ENCODE assay signal across 18 cellular contexts in the genomic region with DNA sequence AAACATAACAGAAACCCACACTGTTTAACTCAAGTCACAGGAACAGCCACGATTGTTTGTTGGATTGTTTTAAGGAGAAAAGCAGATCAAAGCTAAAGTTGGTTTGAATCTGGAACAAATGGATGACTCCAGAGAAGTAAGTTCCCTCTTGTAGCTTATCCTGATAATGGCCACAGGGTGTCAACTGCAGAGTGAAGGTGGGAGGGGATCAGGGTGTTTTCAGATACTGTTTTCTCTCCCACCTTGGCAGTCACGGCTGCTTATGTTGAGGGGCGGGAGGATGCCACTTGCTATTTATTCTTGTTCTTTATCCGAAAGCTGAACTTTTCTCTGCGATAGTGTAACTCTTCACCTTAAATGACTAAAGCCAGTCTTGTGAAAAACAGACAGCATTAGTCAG.
"Had no signal": no experiment of that assay in that cellular context is flagged by ENCODE, and none has a peak within 500 bp of the region (broad histone marks: within the 10 kb centered on the region; RNA-seq: fewer than 3 reads in every experiment).

No MANE protein-coding gene starts in this region.

- H3K36me3 Mint-ChIP-seq: naive B cell had no signal

- DNase-seq: dermis blood vessel endothelial cell; dorsolateral prefrontal cortex; effector CD4-positive, alpha-beta T cell; effector memory CD4-positive, alpha-beta T cell; foreskin keratinocyte; heart left ventricle; hypothalamus; left cardiac atrium; left lung; left ventricle myocardium superior; lower lobe of right lung; mesenchymal stem cell; midbrain; naive B cell had no signal

- H3K27ac ChIP-seq: coronary artery, dorsolateral prefrontal cortex, esophagus muscularis mucosa, foreskin keratinocyte, gastroesophageal sphincter, heart left ventricle, hepatocyte, left lung, lower lobe of right lung had no signal

- H3K36me3 ChIP-seq: esophagus muscularis mucosa, gastroesophageal sphincter, heart left ventricle, left lung, lower lobe of right lung had no signal

- H3K27me3 ChIP-seq: dorsolateral prefrontal cortex, esophagus muscularis mucosa, gastroesophageal sphincter, heart left ventricle, hepatocyte, left lung had no signal

- ATAC-seq: foreskin keratinocyte, gastroesophageal sphincter, heart left ventricle, left cardiac atrium, left lung, left ventricle myocardium superior, lower lobe of right lung had no signal

- H3K79me2 ChIP-seq: hepatocyte had no signal

- H2AFZ ChIP-seq: hepatocyte had no signal

- H3K4me3 Mint-ChIP-seq: naive B cell had no signal

- H3K4me1 ChIP-seq: foreskin keratinocyte, lower lobe of right lung had no signal

- H3K9me3 Mint-ChIP-seq: naive B cell had no signal

- H3K4me2 ChIP-seq: hepatocyte had no signal

- H3K9me3 ChIP-seq: esophagus muscularis mucosa, gastroesophageal sphincter, heart left ventricle, left lung, lower lobe of right lung had no signal

- H3K4me3 ChIP-seq: coronary artery, dorsolateral prefrontal cortex, esophagus muscularis mucosa, gastroesophageal sphincter, heart left ventricle, hepatocyte, left lung, lower lobe of right lung had no signal
